ENCODE assay signal across 20 cellular contexts in the genomic region with DNA sequence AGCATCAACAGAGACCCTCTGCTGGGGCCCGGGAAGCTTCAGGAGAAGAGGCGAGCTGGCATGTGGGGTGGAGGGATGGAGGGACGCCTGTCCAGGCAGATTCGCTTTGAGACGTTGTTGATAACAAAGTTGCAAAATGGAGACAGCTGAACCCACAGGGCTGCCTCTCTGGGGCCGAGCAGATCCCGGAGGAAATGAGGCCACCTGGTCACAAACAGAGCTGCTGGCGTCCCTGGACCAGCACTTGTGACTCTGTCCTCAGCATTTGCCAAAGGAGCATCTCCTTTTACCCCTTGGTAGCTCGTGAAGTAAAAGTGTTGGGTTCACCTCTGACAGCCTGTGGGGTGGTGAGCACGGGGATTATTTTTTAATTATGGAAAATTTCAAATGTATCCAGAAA. TPM values are rescaled to one million over a fixed set of nuclear protein-coding genes. Genes with fewer than 3 reads are reported as not detected.
DNase-seq lines count a peak whose midpoint lies in the region; ATAC-seq and TF ChIP-seq lines count a peak whose summit lies in the region.
"Had no signal": no experiment of that assay in that cellular context is flagged by ENCODE, and none has a peak within 500 bp of the region (broad histone marks: within the 10 kb centered on the region; RNA-seq: fewer than 3 reads in every experiment).

No MANE protein-coding gene starts in this region.

- H3K4me1 Mint-ChIP-seq in brain = peaks cover 36% of the 10 kb centered on the region

- peaks cover 0 to 7% (median 0%) of the 10 kb centered on the region in 5 experiments for H3K9me3 Mint-ChIP-seq in brain

- no peaks in the 10 kb centered on the region for H3K36me3 ChIP-seq in left ventricle myocardium inferior
- no peaks in the 10 kb centered on the region for H3K36me3 ChIP-seq in vagina
- H3K36me3 ChIP-seq: MG63 had no signal

- H3K36me3 Mint-ChIP-seq in brain = peaks cover 30% of the 10 kb centered on the region

- H3K4me3 Mint-ChIP-seq in brain = no peak overlapping the region

- peak overlapping the region in 3 of 5 experiments; percentile 30 to 78 (median 54) for H3K27ac Mint-ChIP-seq in brain

- DNase-seq in left ventricle myocardium inferior (no peak), Right ventricle myocardium inferior (ENCODE audit: missing footprints) (no peak), myocyte (ENCODE audit: low read depth) (peak; percentile 36), vagina (ENCODE audit: extremely low spot score in 2 of 2) (no peak), substantia nigra (lab: John Stamatoyannopoulos, UW) (no peak), A172 (ENCODE audit: low spot score) (no peak)
- DNase-seq: 8988T, EL, GF-D8, MG63, NCI-H1436, NCI-H1930, NCI-H2227 treated with DMSO at 0.1 percent for 48 hours, NCI-H510A, NCI-H748 treated with DMSO at 0.1 percent for 48 hours, PC-9, RPMI8226 had no signal

- no peak for ATAC-seq in Right ventricle myocardium inferior
- no peak for ATAC-seq in GM19455 (IDR thresholded peaks at IDR 0.05; ENCODE audit: unreplicated experiment)
- ATAC-seq: K562 had no signal

- TF ChIP-seq POLR2A in vagina (IDR thresholded peaks at IDR 0.05) = no peak

- H3K27me3 ChIP-seq in left ventricle myocardium inferior (ENCODE audit: low read depth) = no peaks in the 10 kb centered on the region
- no peaks in the 10 kb centered on the region for H3K27me3 ChIP-seq in vagina
- H3K27me3 ChIP-seq: MG63 had no signal

- no peak for TF ChIP-seq CTCF in left ventricle myocardium inferior (IDR thresholded peaks at IDR 0.05; ENCODE audit: borderline replicate concordance)
- no peak for TF ChIP-seq CTCF in brain (conservative IDR thresholded peaks at IDR 0.05)
- no peak for TF ChIP-seq CTCF in vagina (IDR thresholded peaks at IDR 0.05)

- intact Hi-C loops in left ventricle myocardium inferior (cut with micrococcal nuclease) (no loop called here), Right ventricle myocardium inferior (cut with DNase I) (no loop called here), vagina (cut with DNase I) (no loop called here)

- H3K4me3 ChIP-seq in left ventricle myocardium inferior (no peak overlapping the region), vagina (no peak overlapping the region)
- H3K4me3 ChIP-seq: K562, MG63, PC-9 had no signal

- peak overlapping the region; percentile 63 for H3K27ac ChIP-seq in left ventricle myocardium inferior (replicated peaks)
- H3K27ac ChIP-seq in vagina = peak overlapping the region; percentile 30
- H3K27ac ChIP-seq in substantia nigra (ENCODE audit: low read depth, low read length, poor library complexity, severe bottlenecking) = no peak overlapping the region
- H3K27ac ChIP-seq: PC-9 had no signal

- H3K4me1 ChIP-seq in left ventricle myocardium inferior = peaks cover 82% of the 10 kb centered on the region
- H3K4me1 ChIP-seq in vagina = peaks cover 14% of the 10 kb centered on the region

- H3K27me3 Mint-ChIP-seq in brain = peaks cover 2% of the 10 kb centered on the region

- H3K9me3 ChIP-seq in left ventricle myocardium inferior (replicated peaks) (no peaks in the 10 kb centered on the region), vagina (no peaks in the 10 kb centered on the region)
- H3K9me3 ChIP-seq: MG63 had no signal

RNA-seq across cellular contexts. Expression of a gene that starts 20.1 kb away (rescaled TPM):
- 77.6 TPM for total RNA-seq in left ventricle myocardium inferior
- total RNA-seq in Right ventricle myocardium inferior = 80.0 TPM
- polyA plus RNA-seq in brain (ENCODE audit: insufficient read depth, low read depth, low replicate concordance) = 12.6 TPM
- 18.5 and 22.4 TPM in 2 replicates for total RNA-seq in myocyte
- polyA plus RNA-seq in myocyte (2012) = 15.3 TPM
- total RNA-seq in vagina = 28.7 TPM
- total RNA-seq in A172 (2014; rRNA removed; shearing (Covaris generic)) = 12.9 and 106 TPM in 2 replicates
